ENCODE assay signal across 25 cellular contexts in genomic region chr14:53925201-53925766, GRCh38. TPM values are rescaled to one million over a fixed set of nuclear protein-coding genes. Genes with fewer than 3 reads are reported as not detected.
DNase-seq lines count a peak whose midpoint lies in the region; ATAC-seq and TF ChIP-seq lines count a peak whose summit lies in the region.
"Had no signal": no experiment of that assay in that cellular context is flagged by ENCODE, and none has a peak within 500 bp of the region (broad histone marks: within the 10 kb centered on the region; RNA-seq: fewer than 3 reads in every experiment).

No MANE protein-coding gene starts in this region.

- H3K4me3 ChIP-seq in heart right ventricle: no peak overlapping the region
- no peak overlapping the region for H3K4me3 ChIP-seq in mammary epithelial cell (replicated peaks in 1 of 3; ENCODE audit: insufficient read depth in 1 of 3, low read depth in 2 of 3, low read length in 3 of 3)
- H3K4me3 ChIP-seq in hepatocyte: no peak overlapping the region
- no peak overlapping the region for H3K4me3 ChIP-seq in transverse colon
- H3K4me3 ChIP-seq: BLaER1, SJCRH30, upper lobe of right lung had no signal

- H3K4me1 ChIP-seq in heart right ventricle: peaks cover 0 to 10% (median 0%) of the 10 kb centered on the region in 9 donors
- H3K4me1 ChIP-seq in mammary epithelial cell (ENCODE audit: insufficient read depth, low read length): peaks cover 20% of the 10 kb centered on the region
- peaks cover 22% of the 10 kb centered on the region for H3K4me1 ChIP-seq in hepatocyte (ENCODE audit: insufficient read depth)
- peaks cover 0 to 7% (median 0%) of the 10 kb centered on the region in 4 donors for H3K4me1 ChIP-seq in transverse colon
- H3K4me1 ChIP-seq: BLaER1 had no signal

- H3K9ac ChIP-seq in mammary epithelial cell (ENCODE audit: insufficient read depth, low read length): no peak overlapping the region
- H3K9ac ChIP-seq: BLaER1 had no signal

- intact Hi-C loops in Right ventricle myocardium inferior (cut with DNase I) (no loop called here), heart right ventricle (cut with DNase I) (no loop called here), mammary epithelial cell (cut with micrococcal nuclease) (no loop called here), transverse colon (cut with DNase I; ENCODE audit: low total_unique reads) (no loop called here)

- H3K27ac ChIP-seq in heart right ventricle: no peak overlapping the region
- H3K27ac ChIP-seq in mammary epithelial cell (ENCODE audit: insufficient read depth, low read depth, low read length): no peak overlapping the region
- peak overlapping the region; percentile 22 for H3K27ac ChIP-seq in hepatocyte
- H3K27ac ChIP-seq in transverse colon: no peak overlapping the region
- H3K27ac ChIP-seq: BLaER1, SJCRH30, upper lobe of right lung had no signal

- H3K4me2 ChIP-seq in mammary epithelial cell (ENCODE audit: insufficient read depth, low read depth, low read length) (peak overlapping the region; percentile 52), hepatocyte (peak overlapping the region; percentile 4)
- H3K4me2 ChIP-seq: BLaER1 had no signal

- H2AFZ ChIP-seq in mammary epithelial cell (ENCODE audit: low read depth, low read length) (no peak overlapping the region), hepatocyte (no peak overlapping the region)

- H4K20me1 ChIP-seq in mammary epithelial cell (ENCODE audit: insufficient read depth, low read length) (no peaks in the 10 kb centered on the region), hepatocyte (ENCODE audit: insufficient read depth, poor library complexity, severe bottlenecking) (no peaks in the 10 kb centered on the region)
- H4K20me1 ChIP-seq: BLaER1 had no signal

- no peaks in the 10 kb centered on the region for H3K9me2 ChIP-seq in hepatocyte (replicated peaks; ENCODE audit: insufficient read depth)

- no TSS peak for BruUV-seq in mammary epithelial cell (replicated peaks; lab: Mats Ljungman, UMichigan)

- ATAC-seq in Right ventricle myocardium inferior (peak; percentile 46), heart right ventricle (no peak), GM18870 (IDR thresholded peaks at IDR 0.05; ENCODE audit: unreplicated experiment) (no peak)
- ATAC-seq: stimulated activated naive CD8-positive, alpha-beta T cell treated with anti-CD3 and anti-CD28 coated beads, Interleukin-15, amount 100 ng/mL, for 72 hours had no signal

- in situ Hi-C loops in mammary epithelial cell (cut with MboI; ENCODE audit: low sequenced_read_pairs in 2 of 2): loop anchor here (25.0 kb wide), 1 partner anchor 412 kb away; no protein-coding TSS in a partner anchor
- in situ Hi-C loops in transverse colon (cut with MboI; ENCODE audit: low pct_ligation_motif_present in 1 of 4, low pct_unique_long_range_greater_than_20kb in 1 of 4, low sequenced_read_pairs in 3 of 4): no loop called here

- CTCF ChIA-PET in mammary epithelial cell (lab: Charles Lee; ENCODE audit: low non-redundant PET): no interaction called here

- WGBS in heart right ventricle, 2 donors: 86 to 89% methylated on average over 6 of the region's 6 CpGs
- 100% methylated on average over 6 of the region's 6 CpGs for WGBS in mammary epithelial cell (ENCODE audit: low coverage, missing lambda C conversion rate)
- 78% methylated on average over 6 of the region's 6 CpGs for WGBS in hepatocyte (ENCODE audit: low lambda C conversion rate, missing lambda C conversion rate)
- WGBS in transverse colon (ENCODE audit: low coverage in 1 of 2), 2 donors: 76 to 82% methylated on average over 5 to 6 of the region's 6 CpGs

- DNase-seq in Right ventricle myocardium inferior (ENCODE audit: missing footprints): no peak
- no peak for DNase-seq in heart right ventricle
- DNase-seq in mammary epithelial cell: no peak
- no peak for DNase-seq in hepatocyte (ENCODE audit: low spot score)
- peak; percentile 16 for DNase-seq in stromal cell of bone marrow (ENCODE audit: low read depth)
- DNase-seq in transverse colon: no peak
- DNase-seq in NCI-H1417 treated with DMSO at 0.1 percent for 48 hours (lab: John Stamatoyannopoulos, UW): no peak
- DNase-seq: 8988T; activated naive CD4-positive, alpha-beta T cell; activated T-cell treated with anti-CD3 and anti-CD28 coated beads, Interleukin-2, amount 50 U/mL, for 1 hour; amygdala; caudate nucleus; COR-L47; KBM-7; naive B cell; NCI-H1694; NCI-H774; nucleus accumbens; stimulated activated CD4-positive, alpha-beta T cell treated with anti-CD3 and anti-CD28 coated beads, Interleukin-12 subunit alpha, Interleukin-12 subunit beta, amount 100 ng/mL, for 4 hours; stimulated activated naive CD8-positive, alpha-beta T cell treated with anti-CD3 and anti-CD28 coated beads, Interleukin-15, amount 100 ng/mL, for 72 hours; T-helper 1 cell; upper lobe of right lung had no signal

- no peak for TF ChIP-seq POLR2A in transverse colon (IDR thresholded peaks at IDR 0.05)

- TF ChIP-seq CTCF in heart right ventricle (IDR thresholded peaks at IDR 0.05): no peak
- no peak for TF ChIP-seq CTCF in mammary epithelial cell (conservative IDR thresholded peaks at IDR 0.05 in 1 of 2, IDR thresholded peaks at IDR 0.05 in 1 of 2; ENCODE audit: extremely low read depth in 1 of 2, insufficient read depth in 1 of 2, low read depth in 1 of 2, low read length in 2 of 2)
- TF ChIP-seq CTCF in hepatocyte (IDR thresholded peaks at IDR 0.05; ENCODE audit: poor library complexity): no peak
- no peak for TF ChIP-seq CTCF in transverse colon (IDR thresholded peaks at IDR 0.05)

- no peaks in the 10 kb centered on the region for H3K9me3 ChIP-seq in heart right ventricle
- H3K9me3 ChIP-seq in mammary epithelial cell (replicated peaks; ENCODE audit: insufficient read depth, low read length): no peaks in the 10 kb centered on the region
- no peaks in the 10 kb centered on the region for H3K9me3 ChIP-seq in hepatocyte (ENCODE audit: low read depth)
- H3K9me3 ChIP-seq in transverse colon: no peaks in the 10 kb centered on the region
- H3K9me3 ChIP-seq: BLaER1, upper lobe of right lung had no signal

- TF ChIP-seq EP300 in transverse colon (IDR thresholded peaks at IDR 0.05; ENCODE audit: low read depth): no peak

- H3K79me2 ChIP-seq in mammary epithelial cell (ENCODE audit: insufficient read depth, low read length) (no peaks in the 10 kb centered on the region), hepatocyte (no peaks in the 10 kb centered on the region)

- H3K36me3 ChIP-seq in heart right ventricle (no peaks in the 10 kb centered on the region), mammary epithelial cell (ENCODE audit: insufficient read depth, low read length) (no peaks in the 10 kb centered on the region), hepatocyte (replicated peaks; ENCODE audit: insufficient read depth, low read depth) (no peaks in the 10 kb centered on the region), transverse colon (no peaks in the 10 kb centered on the region)
- H3K36me3 ChIP-seq: BLaER1, SJCRH30, upper lobe of right lung had no signal

- dilution Hi-C loops in mammary epithelial cell (cut with HindIII; ENCODE audit: low sequenced_read_pairs): no loop called here

- peaks cover 0 to 6% (median 0%) of the 10 kb centered on the region in 7 donors for H3K27me3 ChIP-seq in heart right ventricle
- H3K27me3 ChIP-seq in mammary epithelial cell (ENCODE audit: insufficient read depth, low read length): no peaks in the 10 kb centered on the region
- H3K27me3 ChIP-seq in hepatocyte: no peaks in the 10 kb centered on the region
- no peaks in the 10 kb centered on the region for H3K27me3 ChIP-seq in transverse colon
- H3K27me3 ChIP-seq: BLaER1, SJCRH30, upper lobe of right lung had no signal

RNA-seq across cellular contexts. Expression of gene BMP4, which starts 31.3 kb away (rescaled TPM):
- total RNA-seq in Right ventricle myocardium inferior (6.1 TPM), heart right ventricle (10 to 100 TPM in 1 of 10 donors, 1 to 10 TPM in 9; 4.4 to 10.6 (median 5.8) TPM), mammary epithelial cell (1 to 10 TPM; 1.2 to 1.9 TPM), hepatocyte (54.0 and 56.0 TPM in 2 replicates), transverse colon (10 to 100 TPM in 3 of 4 donors, 1 to 10 TPM in 1; 7.2 to 56.5 (median 12.4) TPM)
- polyA plus RNA-seq in heart right ventricle (1 to 10 TPM; 4.7 to 5.0 TPM), mammary epithelial cell (7.5 TPM), hepatocyte (41.2 and 50.6 TPM in 2 replicates)
- 4.6 TPM for polyA minus RNA-seq in mammary epithelial cell

Comparison
In these comparisons a context has a peak if more than half of its experiments do, and no peak if none do; other contexts are left out.
1. in situ Hi-C loops: an anchor here in mammary epithelial cell (25.0 kb wide); none called in transverse colon.